In genomic region chr10:681670-682318, GRCh38 we compare ENCODE assay signal across 20 cellular contexts. TPM values are rescaled to one million over a fixed set of nuclear protein-coding genes. Genes with fewer than 3 reads are reported as not detected.
DNase-seq lines count a peak whose midpoint lies in the region; ATAC-seq, FAIRE-seq and TF ChIP-seq lines count a peak whose summit lies in the region.
"Had no signal": no experiment of that assay in that cellular context is flagged by ENCODE, and none has a peak within 500 bp of the region (broad histone marks: within the 10 kb centered on the region; RNA-seq: fewer than 3 reads in every experiment).

No MANE protein-coding gene starts in this region.

- no peak overlapping the region for H3K4me3 Mint-ChIP-seq in progenitor cell of endocrine pancreas (ENCODE audit: low read depth)
- H3K4me3 Mint-ChIP-seq: activated CD8-positive, alpha-beta T cell treated with anti-CD3 and anti-CD28 coated beads for 36 hours; activated naive CD8-positive, alpha-beta T cell treated with anti-CD3 and anti-CD28 coated beads, Interleukin-2, amount 50 U/mL, for 24 hours; activated T-cell treated with anti-CD3 and anti-CD28 coated beads, Interleukin-2, amount 50 U/mL, for 72 hours; endodermal cell; IgD-negative memory B cell had no signal

- H3K9ac ChIP-seq in kidney (ENCODE audit: low read length in 2 of 2) (no peak overlapping the region), MM.1S (ENCODE audit: low read length) (no peak overlapping the region)
- H3K9ac ChIP-seq: parathyroid adenoma had no signal

- H3F3A ChIP-seq in MM.1S (ENCODE audit: insufficient read depth, low read length): no peaks in the 10 kb centered on the region

- H3K36me3 Mint-ChIP-seq in progenitor cell of endocrine pancreas (ENCODE audit: insufficient read depth): no peaks in the 10 kb centered on the region
- H3K36me3 Mint-ChIP-seq: IgD-negative memory B cell had no signal

- H3K27ac Mint-ChIP-seq in progenitor cell of endocrine pancreas: peak overlapping the region; percentile 62
- H3K27ac Mint-ChIP-seq: activated CD8-positive, alpha-beta T cell treated with anti-CD3 and anti-CD28 coated beads for 36 hours; activated naive CD8-positive, alpha-beta T cell treated with anti-CD3 and anti-CD28 coated beads, Interleukin-2, amount 50 U/mL, for 24 hours; activated T-cell treated with anti-CD3 and anti-CD28 coated beads, Interleukin-2, amount 50 U/mL, for 72 hours; endodermal cell; IgD-negative memory B cell had no signal

- H3K4me3 ChIP-seq in kidney (ENCODE audit: low read length in 2 of 2) (peak overlapping the region; percentile 31 to 32), MM.1S (ENCODE audit: low read length) (no peak overlapping the region)

- H3K4me1 Mint-ChIP-seq in progenitor cell of endocrine pancreas (ENCODE audit: low read depth): peaks cover 4% of the 10 kb centered on the region
- H3K4me1 Mint-ChIP-seq: endodermal cell, IgD-negative memory B cell had no signal

- no peaks in the 10 kb centered on the region for H4K20me1 ChIP-seq in MM.1S (ENCODE audit: insufficient read depth, low read length)

- no peaks in the 10 kb centered on the region for H3K9me2 ChIP-seq in MM.1S (replicated peaks; ENCODE audit: insufficient read depth, low read length)

- H3K27me3 Mint-ChIP-seq in progenitor cell of endocrine pancreas: no peaks in the 10 kb centered on the region

- no peak overlapping the region for H3K4me2 ChIP-seq in MM.1S (ENCODE audit: low read depth, low read length)

- intact Hi-C loops in kidney (cut with DNase I): no loop called here

- H3K79me2 ChIP-seq in MM.1S (ENCODE audit: low read length): no peaks in the 10 kb centered on the region

- H3K36me3 ChIP-seq in kidney (ENCODE audit: control insufficient read depth in 1 of 2, insufficient read depth in 2 of 2, low read length in 2 of 2) (no peaks in the 10 kb centered on the region), MM.1S (replicated peaks; ENCODE audit: insufficient read depth, low read length) (no peaks in the 10 kb centered on the region)

- H3K4me1 ChIP-seq in kidney (ENCODE audit: control insufficient read depth in 1 of 2, insufficient read depth in 1 of 2, low read depth in 1 of 2, low read length in 2 of 2) (peaks cover 30 to 37% of the 10 kb centered on the region in 2 donors), MM.1S (ENCODE audit: low read length) (no peaks in the 10 kb centered on the region)
- H3K4me1 ChIP-seq: parathyroid adenoma had no signal

- no peak for ATAC-seq in GM18519 (IDR thresholded peaks at IDR 0.05; ENCODE audit: low FRiP score, unreplicated experiment)
- ATAC-seq in HG03095 (IDR thresholded peaks at IDR 0.05; ENCODE audit: unreplicated experiment): no peak
- ATAC-seq: activated CD8-positive, alpha-beta T cell treated with anti-CD3 and anti-CD28 coated beads for 36 hours; activated naive CD8-positive, alpha-beta T cell treated with anti-CD3 and anti-CD28 coated beads, Interleukin-2, amount 50 U/mL, for 24 hours; activated T-cell treated with anti-CD3 and anti-CD28 coated beads, Interleukin-2, amount 50 U/mL, for 72 hours had no signal

- H3K27ac ChIP-seq in kidney (ENCODE audit: low read depth in 2 of 2, low read length in 2 of 2) (peak overlapping the region; percentile 72 to 74), MM.1S (ENCODE audit: low read length) (no peak overlapping the region)
- H3K27ac ChIP-seq: parathyroid adenoma had no signal

- H3K9me3 ChIP-seq in kidney (ENCODE audit: control insufficient read depth in 1 of 2, low read length in 2 of 2) (no peaks in the 10 kb centered on the region), MM.1S (replicated peaks; ENCODE audit: insufficient read depth, low read length) (no peaks in the 10 kb centered on the region)

- FAIRE-seq in kidney (lab: Jason Lieb, UNC): no peak
- FAIRE-seq: urothelium cell line had no signal

- H2AFZ ChIP-seq in MM.1S (ENCODE audit: low read length): no peak overlapping the region
- H2AFZ ChIP-seq: parathyroid adenoma had no signal

- H3K27me3 ChIP-seq in MM.1S (replicated peaks; ENCODE audit: insufficient read depth, low read length): no peaks in the 10 kb centered on the region

- DNase-seq in AG08396 (ENCODE audit: low spot score) (peak; percentile 71), RPMI7951 (ENCODE audit: low read depth) (peak; percentile 49), kidney (peak; percentile 79), progenitor cell of endocrine pancreas (ENCODE audit: low spot score, unreplicated experiment) (no peak), UCSD-AML1 (lab: John Stamatoyannopoulos, UW; ENCODE audit: unreplicated experiment) (no peak), MM.1S (no peak)
- DNase-seq: activated CD8-positive, alpha-beta T cell treated with anti-CD3 and anti-CD28 coated beads for 36 hours; activated naive CD8-positive, alpha-beta T cell treated with anti-CD3 and anti-CD28 coated beads, Interleukin-2, amount 50 U/mL, for 24 hours; activated T-cell treated with anti-CD3 and anti-CD28 coated beads, Interleukin-2, amount 50 U/mL, for 72 hours; central memory CD4-positive, alpha-beta T cell; endodermal cell; islet precursor cell; NCI-H526 treated with DMSO at 0.1 percent for 48 hours; OCI-M1; stimulated activated naive CD4-positive, alpha-beta T cell had no signal

- TF ChIP-seq CTCF in kidney (IDR thresholded peaks at IDR 0.05; ENCODE audit: borderline replicate concordance, extremely low read depth, insufficient read depth): no peak
- TF ChIP-seq CTCF in progenitor cell of endocrine pancreas (IDR thresholded peaks at IDR 0.05; ENCODE audit: unreplicated experiment): no peak
- no peak for TF ChIP-seq CTCF in MM.1S (IDR thresholded peaks at IDR 0.05; ENCODE audit: low read length)

- H3K9me3 Mint-ChIP-seq in progenitor cell of endocrine pancreas (ENCODE audit: low read depth): no peaks in the 10 kb centered on the region
- H3K9me3 Mint-ChIP-seq: activated CD8-positive, alpha-beta T cell treated with anti-CD3 and anti-CD28 coated beads for 36 hours; activated naive CD8-positive, alpha-beta T cell treated with anti-CD3 and anti-CD28 coated beads, Interleukin-2, amount 50 U/mL, for 24 hours; activated T-cell treated with anti-CD3 and anti-CD28 coated beads, Interleukin-2, amount 50 U/mL, for 72 hours; endodermal cell; IgD-negative memory B cell had no signal

RNA-seq across cellular contexts. Expression of gene DIP2C, which starts 7.7 kb away (rescaled TPM):
- 6.4 and 7.0 TPM in 2 replicates for total RNA-seq in RPMI7951 (2014; rRNA removed; shearing (Covaris generic))
- total RNA-seq in kidney (22.6 TPM), progenitor cell of endocrine pancreas (26.3 and 27.2 TPM in 2 replicates)
- 6.2 TPM for polyA plus RNA-seq in kidney (ENCODE audit: insufficient read depth, low read depth, low replicate concordance)

Comparison
In these comparisons a context has a peak if more than half of its experiments do, and no peak if none do; other contexts are left out.
1. DNase-seq: peak in AG08396 (single experiment), RPMI7951 (single experiment) and kidney (single experiment); none in progenitor cell of endocrine pancreas (single experiment), UCSD-AML1 (single experiment) and MM.1S (single experiment).